In genomic region chr21:38796426-38796825, GRCh38 we compare ENCODE assay signal across 14 cellular contexts. TPM values are rescaled to one million over a fixed set of nuclear protein-coding genes. Genes with fewer than 3 reads are reported as not detected.
DNase-seq lines count a peak whose midpoint lies in the region; ATAC-seq, FAIRE-seq and TF ChIP-seq lines count a peak whose summit lies in the region.
"Had no signal": no experiment of that assay in that cellular context is flagged by ENCODE, and none has a peak within 500 bp of the region (broad histone marks: within the 10 kb centered on the region; RNA-seq: fewer than 3 reads in every experiment).

No MANE protein-coding gene starts in this region.

- POLR2A ChIA-PET in K562 (lab: Yijun Ruan, JAX) = no interaction called here
- POLR2A ChIA-PET in HEK293T (lab: Yijun Ruan, JAX) = no interaction called here

- no peaks in the 10 kb centered on the region for H3F3A ChIP-seq in Loucy (ENCODE audit: low read depth)
- H3F3A ChIP-seq in neural progenitor cell (ENCODE audit: low read depth) = no peaks in the 10 kb centered on the region

- peak; percentile 29 for FAIRE-seq in K562 (lab: Jason Lieb, UNC)
- FAIRE-seq: GM12891 had no signal

- H3K4me3 Mint-ChIP-seq in neural progenitor cell = no peak overlapping the region
- H3K4me3 Mint-ChIP-seq: nephron had no signal

- ATAC-seq in K562 (peak; percentile 11; the same call in 1 of the 3 replicates), GM21447 (IDR thresholded peaks at IDR 0.05; ENCODE audit: unreplicated experiment) (no peak)

- in situ Hi-C loops in K562 (cut with MboI) = no loop called here

- no peak overlapping the region for H2AFZ ChIP-seq in Loucy (ENCODE audit: low read length)
- H2AFZ ChIP-seq in K562 (ENCODE audit: low read depth, low read length) = peak overlapping the region; percentile 91; the same call in 1 of the 2 replicates
- H2AFZ ChIP-seq in neural progenitor cell (replicated peaks) = no peak overlapping the region

- DNase-seq in GM06990 (ENCODE audit: extremely low read depth, insufficient read length) = no peak
- DNase-seq in K562 (ENCODE audit: extremely low read depth in 1 of 4, low spot score in 3 of 4) = peak in 3 of 4 experiments; percentile 44 to 62 (median 46)
- DNase-seq in neural progenitor cell (ENCODE audit: low spot score) = no peak
- no peak for DNase-seq in effector memory CD4-positive, alpha-beta T cell
- DNase-seq in HEK293T (ENCODE audit: extremely low spot score) = no peak
- DNase-seq: adrenal gland, H7, NCI-H1694 treated with DMSO at 0.1 percent for 48 hours, NCI-H526 treated with DMSO at 0.1 percent for 48 hours had no signal

- H3K9me2 ChIP-seq in Loucy (replicated peaks; ENCODE audit: low read depth, low read length) = no peaks in the 10 kb centered on the region

- no peaks in the 10 kb centered on the region for H3K36me3 ChIP-seq in GM06990 (ENCODE audit: control insufficient read depth, insufficient read depth, low read length)
- H3K36me3 ChIP-seq in Loucy (ENCODE audit: insufficient read depth, low read length) = no peaks in the 10 kb centered on the region
- no peaks in the 10 kb centered on the region for H3K36me3 ChIP-seq in K562 (ENCODE audit: control insufficient read depth, insufficient read depth, low read length)
- H3K36me3 ChIP-seq in neural progenitor cell = no peaks in the 10 kb centered on the region
- H3K36me3 ChIP-seq in effector memory CD4-positive, alpha-beta T cell (ENCODE audit: control insufficient read depth, insufficient read depth, low read length) = no peaks in the 10 kb centered on the region
- H3K36me3 ChIP-seq: adrenal gland, thoracic aorta had no signal

- TF ChIP-seq POLR2A in K562 (conservative IDR thresholded peaks at IDR 0.05) = no peak

- H4K20me1 ChIP-seq in Loucy (ENCODE audit: insufficient read depth, low read length, poor library complexity, severe bottlenecking) = no peaks in the 10 kb centered on the region
- H4K20me1 ChIP-seq in K562 (replicated peaks; ENCODE audit: control insufficient read depth, insufficient read depth, low read length) = no peaks in the 10 kb centered on the region
- no peaks in the 10 kb centered on the region for H4K20me1 ChIP-seq in neural progenitor cell (ENCODE audit: low read depth)

- no peak for TF ChIP-seq EP300 in K562 (IDR thresholded peaks at IDR 0.05; ENCODE audit: low read length)

- H3K79me2 ChIP-seq in Loucy (ENCODE audit: insufficient read depth, low read length) (no peaks in the 10 kb centered on the region), K562 (ENCODE audit: control insufficient read depth, insufficient read depth, low read length) (no peaks in the 10 kb centered on the region), neural progenitor cell (ENCODE audit: low read depth) (no peaks in the 10 kb centered on the region)

- no peak overlapping the region for H3K9ac ChIP-seq in Loucy (ENCODE audit: low read depth, low read length, poor library complexity, severe bottlenecking)
- H3K9ac ChIP-seq in K562 (ENCODE audit: insufficient read depth in 1 of 2, low read depth in 2 of 2, low read length in 2 of 2) = no peak overlapping the region
- no peak overlapping the region for H3K9ac ChIP-seq in neural progenitor cell

- H3K9me1 ChIP-seq in K562 (ENCODE audit: control insufficient read depth, insufficient read depth, low read length) = no peaks in the 10 kb centered on the region

- 50% methylated on average over 5 of the region's 5 CpGs for WGBS in K562 (ENCODE audit: insufficient coverage, low coverage, missing lambda C conversion rate)

- no peaks in the 10 kb centered on the region for H3K36me3 Mint-ChIP-seq in neural progenitor cell

- peaks cover 12% of the 10 kb centered on the region for H3K27me3 Mint-ChIP-seq in neural progenitor cell (ENCODE audit: insufficient read depth, low read depth)

- CTCF ChIA-PET in K562 (lab: Yijun Ruan, JAX; ENCODE audit: low intra/inter-chr PET ratio) (no interaction called here), HEK293T (lab: Yijun Ruan, JAX) (no interaction called here)

- peaks cover 3% of the 10 kb centered on the region for H3K9me3 Mint-ChIP-seq in neural progenitor cell

- H3K4me2 ChIP-seq in Loucy (ENCODE audit: low read depth, low read length, poor library complexity, severe bottlenecking) (no peak overlapping the region), K562 (ENCODE audit: insufficient read depth, low read length) (no peak overlapping the region), neural progenitor cell (peak overlapping the region; percentile 13)

- H3K27ac ChIP-seq in K562 (ENCODE audit: extremely low read depth, low read depth, low read length) = 0 out of 3 replicates have a peak overlapping the region, but pooled peaks have one; percentile 26
- H3K27ac ChIP-seq in neural progenitor cell = no peak overlapping the region
- no peak overlapping the region for H3K27ac ChIP-seq in effector memory CD4-positive, alpha-beta T cell (ENCODE audit: insufficient read depth, low read length, poor library complexity, severe bottlenecking)
- H3K27ac ChIP-seq: adrenal gland, thoracic aorta had no signal

- TF ChIP-seq RAD21 in K562 (CRISPR knock-in tag; conservative IDR thresholded peaks at IDR 0.05 in 1 of 2, IDR thresholded peaks at IDR 0.05 in 1 of 2) = peak in 1 of 2 experiments; percentile 53; a peak in 2 of 4 replicates

- peak overlapping the region; percentile 3 for H3K27ac Mint-ChIP-seq in neural progenitor cell
- H3K27ac Mint-ChIP-seq: nephron had no signal

- H3K27me3 ChIP-seq in GM06990 (replicated peaks; ENCODE audit: control insufficient read depth, insufficient read depth, low read length) = no peaks in the 10 kb centered on the region; the same call in 1 of the 2 replicates
- H3K27me3 ChIP-seq in Loucy (ENCODE audit: insufficient read depth, low read length, poor library complexity, severe bottlenecking) = no peaks in the 10 kb centered on the region
- no peaks in the 10 kb centered on the region for H3K27me3 ChIP-seq in K562 (ENCODE audit: control insufficient read depth in 2 of 2, insufficient read depth in 2 of 2, low read length in 2 of 2)
- no peaks in the 10 kb centered on the region for H3K27me3 ChIP-seq in neural progenitor cell
- no peaks in the 10 kb centered on the region for H3K27me3 ChIP-seq in effector memory CD4-positive, alpha-beta T cell (replicated peaks; ENCODE audit: control insufficient read depth, insufficient read depth, low read length, poor library complexity, severe bottlenecking)
- H3K27me3 ChIP-seq: adrenal gland had no signal

- no TSS peak for BruUV-seq in K562 (replicated peaks; lab: Mats Ljungman, UMichigan)

- TF ChIP-seq CTCF in GM06990 (IDR thresholded peaks at IDR 0.05; ENCODE audit: insufficient read depth, low read length, poor library complexity, severe bottlenecking) (peak; percentile 16), Loucy (conservative IDR thresholded peaks at IDR 0.05; ENCODE audit: low read length) (peak; percentile 22; the same call in 1 of the 2 replicates), K562 (IDR thresholded peaks at IDR 0.05 in 2 of 3, conservative IDR thresholded peaks at IDR 0.05 in 1 of 3; ENCODE audit: insufficient read depth in 2 of 3, low read depth in 1 of 3, low read length in 3 of 3) (peak; percentile 28 to 55 (median 38); a peak in 5 of 6 replicates), neural progenitor cell (IDR thresholded peaks at IDR 0.05) (no peak)

- intact Hi-C loops in K562 (cut with micrococcal nuclease) = loop anchor here (2.0 kb wide), 1 partner anchor 62 kb away; no protein-coding TSS in a partner anchor

- H3K9me3 ChIP-seq in Loucy (ENCODE audit: insufficient read depth, low read depth, low read length) (no peaks in the 10 kb centered on the region), K562 (replicated peaks; ENCODE audit: control insufficient read depth, insufficient read depth, low read depth, low read length) (no peaks in the 10 kb centered on the region), neural progenitor cell (ENCODE audit: low read depth) (no peaks in the 10 kb centered on the region)
- no peaks in the 10 kb centered on the region for H3K9me3 ChIP-seq in effector memory CD4-positive, alpha-beta T cell (ENCODE audit: control insufficient read depth, low read length)
- H3K9me3 ChIP-seq: adrenal gland, thoracic aorta had no signal

- H3K4me3 ChIP-seq in GM06990 (replicated peaks; ENCODE audit: low read depth, low read length) (no peak overlapping the region), Loucy (ENCODE audit: low read length, poor library complexity, severe bottlenecking) (no peak overlapping the region), K562 (no peak overlapping the region), neural progenitor cell (no peak overlapping the region)
- no peak overlapping the region for H3K4me3 ChIP-seq in effector memory CD4-positive, alpha-beta T cell (ENCODE audit: insufficient read depth, low read depth, low read length, poor library complexity, severe bottlenecking)
- H3K4me3 ChIP-seq: adrenal gland, thoracic aorta had no signal

- H3K4me1 ChIP-seq in Loucy (ENCODE audit: insufficient read depth, low read length, poor library complexity, severe bottlenecking) = peaks cover 10% of the 10 kb centered on the region
- H3K4me1 ChIP-seq in K562 (replicated peaks in 1 of 2; ENCODE audit: control insufficient read depth in 2 of 2, insufficient read depth in 2 of 2, low read length in 2 of 2) = peaks cover 14 to 34% of the 10 kb centered on the region in 2 experiments
- H3K4me1 ChIP-seq in neural progenitor cell = peaks cover 10% of the 10 kb centered on the region
- H3K4me1 ChIP-seq in effector memory CD4-positive, alpha-beta T cell (ENCODE audit: control insufficient read depth, insufficient read depth, low read length, poor library complexity, severe bottlenecking) = no peaks in the 10 kb centered on the region
- H3K4me1 ChIP-seq: adrenal gland had no signal

- peaks cover 32% of the 10 kb centered on the region for H3K4me1 Mint-ChIP-seq in neural progenitor cell
- H3K4me1 Mint-ChIP-seq: nephron had no signal

RNA-seq across cellular contexts. Expression of gene ETS2, which starts 9.3 kb away (rescaled TPM):
- total RNA-seq in K562 (2011; cell fraction: chromatin; rRNA removed; ENCODE audit: low replicate concordance) = 11.0 and 16.7 TPM in 2 replicates
- 10.9 and 16.3 TPM in 2 replicates for total RNA-seq in K562 (2011; cell fraction: nucleolus; rRNA removed)
- total RNA-seq in K562 (2011; cell fraction: nucleoplasm; rRNA removed) = 9.7 and 11.9 TPM in 2 replicates
- total RNA-seq in K562 (2014; rRNA removed) = 12.2 and 13.1 TPM in 2 replicates
- 11.2 and 11.5 TPM in 2 replicates for total RNA-seq in K562 (2014; rRNA removed; fragmentation: Illumina TruSeq; extraction: Trizol)
- total RNA-seq in K562 (2015; rRNA removed; fragmentation: Illumina TruSeq; extraction: Trizol) = 14.0 and 15.4 TPM in 2 replicates
- 24.4 and 26.2 TPM in 2 replicates for total RNA-seq in K562 (2021)
- polyA plus RNA-seq in K562 (2011; rRNA removed) = 8.7 and 10.5 TPM in 2 replicates
- 5.4 and 6.5 TPM in 2 replicates for polyA plus RNA-seq in K562 (2011; cell fraction: cytosol; rRNA removed)
- 17.0 and 22.9 TPM in 2 replicates for polyA plus RNA-seq in K562 (2011; cell fraction: nucleus; rRNA removed)
- polyA plus RNA-seq in K562 (2012) = 12.5 and 19.4 TPM in 2 replicates
- 17.9 and 24.2 TPM in 2 replicates for polyA plus RNA-seq in K562 (2014; fragmentation: Illumina TruSeq; extraction: Trizol)
- 1 to 10 TPM; 1.7 to 2.2 TPM for polyA plus RNA-seq in K562 (2014; fragmentation: Nextera tagmentation; extraction: Ambion mirVana)
- 12.8 and 13.7 TPM in 2 replicates for polyA plus RNA-seq in K562 (2014; rRNA removed)
- polyA minus RNA-seq in K562 (2011; rRNA and poly(A)+ RNA removed) = 6.7 and 7.2 TPM in 2 replicates
- polyA minus RNA-seq in K562 (2011; cell fraction: cytosol; rRNA and poly(A)+ RNA removed) = 7.4 and 11.6 TPM in 2 replicates
- polyA minus RNA-seq in K562 (2011; cell fraction: nucleus; rRNA and poly(A)+ RNA removed) = 9.2 and 9.9 TPM in 2 replicates
- total RNA-seq in neural progenitor cell (ENCODE audit: low replicate concordance) = 18.8 and 22.4 TPM in 2 replicates

Comparison
In these comparisons a context has a peak if more than half of its experiments do, and no peak if none do; other contexts are left out.
1. DNase-seq: peak in K562 (3 of 4); none in GM06990 (single experiment), neural progenitor cell (single experiment), effector memory CD4-positive, alpha-beta T cell (0 of 3) and HEK293T (single experiment).